In genomic region chr4:128810871-128811570, GRCh38 we compare ENCODE assay signal across 8 cellular contexts. TPM values are rescaled to one million over a fixed set of nuclear protein-coding genes. Genes with fewer than 3 reads are reported as not detected.
DNase-seq lines count a peak whose midpoint lies in the region; ATAC-seq and TF ChIP-seq lines count a peak whose summit lies in the region.

No MANE protein-coding gene starts in this region.

- TF ChIP-seq CTCF in right atrium auricular region (IDR thresholded peaks at IDR 0.05) (peak in 1 of 2 donors; percentile 6), psoas muscle (IDR thresholded peaks at IDR 0.05) (no peak), uterus (IDR thresholded peaks at IDR 0.05) (peak in 1 of 4 experiments; percentile 0)

- H3K4me3 Mint-ChIP-seq in T-helper 17 cell: peak overlapping the region; percentile 99

- H3K4me1 ChIP-seq in right atrium auricular region (peaks cover 0 to 14% of the 10 kb centered on the region in 2 donors), psoas muscle (peaks cover 8% of the 10 kb centered on the region), uterus (no peaks in the 10 kb centered on the region)

- peak; percentile 49 for ATAC-seq in GM18498 (IDR thresholded peaks at IDR 0.05; ENCODE audit: unreplicated experiment)
- peak; percentile 40 for ATAC-seq in HG02870 (IDR thresholded peaks at IDR 0.05; ENCODE audit: unreplicated experiment)
- peak; percentile 58 for ATAC-seq in T-helper 17 cell
- peak; percentile 50 to 64 (median 61) for ATAC-seq in psoas muscle

- WGBS in psoas muscle, 3 donors: 0 to 1% (median 1%) methylated on average over 35 to 50 of the region's 50 CpGs

- H3K9me3 ChIP-seq in T-helper 17 cell (ENCODE audit: control insufficient read depth, low read length, poor library complexity, severe bottlenecking): no peaks in the 10 kb centered on the region
- no peaks in the 10 kb centered on the region for H3K9me3 ChIP-seq in right atrium auricular region
- H3K9me3 ChIP-seq in psoas muscle: no peaks in the 10 kb centered on the region
- no peaks in the 10 kb centered on the region for H3K9me3 ChIP-seq in uterus

- no peaks in the 10 kb centered on the region for H3K27me3 Mint-ChIP-seq in T-helper 17 cell

- H3K27ac Mint-ChIP-seq in T-helper 17 cell: peak overlapping the region; percentile 95

- no peaks in the 10 kb centered on the region for H3K36me3 ChIP-seq in right atrium auricular region
- no peaks in the 10 kb centered on the region for H3K36me3 ChIP-seq in psoas muscle (ENCODE audit: insufficient read depth in 1 of 2, low read depth in 1 of 2)
- H3K36me3 ChIP-seq in uterus: no peaks in the 10 kb centered on the region

- H3K27ac ChIP-seq in angular gyrus (ENCODE audit: low read depth, low read length) (peak overlapping the region; percentile 72), right atrium auricular region (peak overlapping the region; percentile 97 to 99), psoas muscle (peak overlapping the region; percentile 97), uterus (peak overlapping the region; percentile 94 to 96)

- H3K4me1 Mint-ChIP-seq in T-helper 17 cell: peaks cover 21% of the 10 kb centered on the region

- peak; percentile 82 for DNase-seq in NCI-H146 (lab: John Stamatoyannopoulos, UW)
- DNase-seq in T-helper 17 cell: peak; percentile 74 to 81 (median 78)
- peak; percentile 80 for DNase-seq in right atrium auricular region (ENCODE audit: low spot score)
- peak; percentile 82 to 87 for DNase-seq in psoas muscle
- peak; percentile 68 to 75 for DNase-seq in uterus

- H3K27me3 ChIP-seq in right atrium auricular region: no peaks in the 10 kb centered on the region
- no peaks in the 10 kb centered on the region for H3K27me3 ChIP-seq in psoas muscle (ENCODE audit: insufficient read depth in 3 of 3, low read length in 2 of 3)
- H3K27me3 ChIP-seq in uterus: no peaks in the 10 kb centered on the region

- peak in 1 of 2 donors; percentile 50 for TF ChIP-seq POLR2A in uterus (IDR thresholded peaks at IDR 0.05)

- peak overlapping the region; percentile 87 to 94 for H3K4me3 ChIP-seq in right atrium auricular region
- H3K4me3 ChIP-seq in psoas muscle: peak overlapping the region; percentile 85
- H3K4me3 ChIP-seq in uterus: peak overlapping the region; percentile 93 to 96

- intact Hi-C loops in psoas muscle (cut with DNase I) (loop anchor here in 1 of 2 donors (5.0 to 10.0 kb wide), 3 partner anchors 41 to 526 kb away; partner anchors contain the start of gene PGRMC2), uterus (cut with DNase I; ENCODE audit: low total_unique reads) (loop anchor here (5.0 kb wide), 1 partner anchor 359 kb away; no protein-coding TSS in a partner anchor)

- peaks cover 2% of the 10 kb centered on the region for H3K36me3 Mint-ChIP-seq in T-helper 17 cell (ENCODE audit: low read depth)

RNA-seq across cellular contexts. Expression of gene JADE1, which starts 1.5 kb away (rescaled TPM):
- total RNA-seq in T-helper 17 cell (10 to 100 TPM; 38.0 to 53.1 TPM), right atrium auricular region (10 to 100 TPM; 15.4 to 34.5 TPM), psoas muscle (10 to 100 TPM; 16.8 to 21.4 (median 19.0) TPM), uterus (10 to 100 TPM; 18.7 to 50.2 (median 35.7) TPM)
- polyA plus RNA-seq in psoas muscle: 10 to 100 TPM in 1 of 3 donors, 1 to 10 TPM in 2; 5.8 to 16.4 (median 6.5) TPM

Comparison
In these comparisons a context has a peak if more than half of its experiments do, and no peak if none do; other contexts are left out.
1. Peak in every context shown above with its lines: DNase-seq, ATAC-seq, H3K4me3 ChIP-seq and H3K27ac ChIP-seq.